20 cellular contexts compared by ENCODE assay signal in genomic region chr6:39171489-39172376, GRCh38. TPM values are rescaled to one million over a fixed set of nuclear protein-coding genes. Genes with fewer than 3 reads are reported as not detected.
DNase-seq lines count a peak whose midpoint lies in the region; ATAC-seq, FAIRE-seq and TF ChIP-seq lines count a peak whose summit lies in the region.
"Had no signal": no experiment of that assay in that cellular context is flagged by ENCODE, and none has a peak within 500 bp of the region (broad histone marks: within the 10 kb centered on the region; RNA-seq: fewer than 3 reads in every experiment).

No MANE protein-coding gene starts in this region.

- H3K4ac ChIP-seq in IMR-90 (ENCODE audit: low read depth, low read length), result no peak overlapping the region
- no peak overlapping the region for H3K4ac ChIP-seq in H1 (replicated peaks; ENCODE audit: insufficient read length, low read depth, low read length)
- no peak overlapping the region for H3K4ac ChIP-seq in neuronal stem cell (ENCODE audit: low read length)
- H3K4ac ChIP-seq in trophoblast cell (ENCODE audit: low read depth, low read length), result no peak overlapping the region

- H3K79me2 ChIP-seq in H1 (ENCODE audit: control insufficient read depth in 1 of 2, insufficient read depth in 2 of 2, low read length in 2 of 2) (no peaks in the 10 kb centered on the region), trophoblast cell (ENCODE audit: control insufficient read depth, insufficient read depth, low read length, poor library complexity) (no peaks in the 10 kb centered on the region)

- H3K79me1 ChIP-seq in IMR-90 (ENCODE audit: low read depth in 1 of 2, low read length in 2 of 2) (no peaks in the 10 kb centered on the region), H1 (ENCODE audit: low read depth, low read length) (no peaks in the 10 kb centered on the region), neuronal stem cell (ENCODE audit: low read depth, low read length) (no peaks in the 10 kb centered on the region), trophoblast cell (ENCODE audit: low read length) (no peaks in the 10 kb centered on the region)

- BruUV-seq in IMR-90 (replicated peaks; lab: Mats Ljungman, UMichigan), result no TSS peak

- no peak overlapping the region for H4K8ac ChIP-seq in IMR-90 (ENCODE audit: low read depth in 2 of 2, low read length in 2 of 2)
- H4K8ac ChIP-seq in H1 (ENCODE audit: extremely low read depth, insufficient read depth, low read length), result no peak overlapping the region
- no peak overlapping the region for H4K8ac ChIP-seq in neuronal stem cell (ENCODE audit: low read depth, low read length)
- no peak overlapping the region for H4K8ac ChIP-seq in trophoblast cell (ENCODE audit: low read depth, low read length)

- no peaks in the 10 kb centered on the region for H3K9me1 ChIP-seq in IMR-90 (ENCODE audit: insufficient read depth, low read length)

- H3K4me1 ChIP-seq in IMR-90 (ENCODE audit: control insufficient read depth, insufficient read depth, low read length), result no peaks in the 10 kb centered on the region
- H3K4me1 ChIP-seq in H1 (replicated peaks in 1 of 4; ENCODE audit: control insufficient read depth in 3 of 4, insufficient read depth in 4 of 4, low read length in 3 of 4), result no peaks in the 10 kb centered on the region
- H3K4me1 ChIP-seq in neuronal stem cell (ENCODE audit: control insufficient read depth in 2 of 2, insufficient read depth in 1 of 2, low read depth in 1 of 2, low read length in 2 of 2), result no peaks in the 10 kb centered on the region
- peaks cover 4 to 5% of the 10 kb centered on the region in 2 experiments for H3K4me1 ChIP-seq in trophoblast cell (ENCODE audit: control insufficient read depth in 1 of 2, insufficient read depth in 2 of 2, low read length in 2 of 2)
- H3K4me1 ChIP-seq: BE2C had no signal

- H3K9me3 ChIP-seq in IMR-90 (ENCODE audit: control insufficient read depth, insufficient read depth, low read length) (no peaks in the 10 kb centered on the region), H1 (ENCODE audit: insufficient read depth in 2 of 2, low read depth in 1 of 2, low read length in 1 of 2) (peaks cover 8 to 11% of the 10 kb centered on the region in 2 experiments), neuronal stem cell (replicated peaks in 1 of 2; ENCODE audit: control insufficient read depth in 2 of 2, insufficient read depth in 1 of 2, low read depth in 1 of 2, low read length in 2 of 2) (peaks cover 4 to 10% of the 10 kb centered on the region in 2 donors), trophoblast cell (ENCODE audit: insufficient read depth, low read depth, low read length) (peaks cover 6% of the 10 kb centered on the region)
- H3K9me3 ChIP-seq: BE2C had no signal

- H2BK5ac ChIP-seq in IMR-90 (ENCODE audit: low read depth, low read length, poor library complexity, severe bottlenecking) (no peak overlapping the region), H1 (ENCODE audit: low read depth, low read length) (no peak overlapping the region), neuronal stem cell (ENCODE audit: low read length) (no peak overlapping the region), trophoblast cell (ENCODE audit: low read depth, low read length, poor library complexity) (no peak overlapping the region)

- H3K23me2 ChIP-seq in H1 (ENCODE audit: low read depth, low read length), result no peaks in the 10 kb centered on the region

- no peak overlapping the region for H3K18ac ChIP-seq in IMR-90 (ENCODE audit: low read depth, low read length)
- H3K18ac ChIP-seq in H1 (ENCODE audit: extremely low read depth, low read length), result no peak overlapping the region
- H3K18ac ChIP-seq in neuronal stem cell (ENCODE audit: low read length), result no peak overlapping the region
- no peak overlapping the region for H3K18ac ChIP-seq in trophoblast cell (ENCODE audit: low read length)

- TF ChIP-seq POLR2A in IMR-90 (IDR thresholded peaks at IDR 0.05; ENCODE audit: low read depth, low read length) (no peak), H1 (IDR thresholded peaks at IDR 0.05; ENCODE audit: control extremely low read depth in 1 of 2, low read depth in 2 of 2, low read length in 2 of 2) (no peak)

- no peak overlapping the region for H4K12ac ChIP-seq in trophoblast cell (ENCODE audit: low read depth, low read length)

- H3K56ac ChIP-seq in IMR-90 (ENCODE audit: extremely low read depth, insufficient read depth, low read length), result no peak overlapping the region
- no peak overlapping the region for H3K56ac ChIP-seq in H1 (replicated peaks; ENCODE audit: insufficient read length, low read depth, low read length)

- no peak for ATAC-seq in IMR-90 (ENCODE audit: low read depth)
- ATAC-seq in GM19351 (IDR thresholded peaks at IDR 0.05; ENCODE audit: unreplicated experiment), result no peak
- ATAC-seq: A549; CD8-positive, alpha-beta T cell had no signal

- POLR2A ChIA-PET in IMR-90 (lab: Charles Lee; ENCODE audit: unreplicated experiment) (no interaction called here), H1 (lab: Charles Lee; ENCODE audit: partially characterized antibody) (interaction anchor here (1.0 to 1.2 kb wide), 2 partner anchors 10 to 11 kb away, joined by 4 to 5 read pairs; no protein-coding TSS in a partner anchor)

- H4K5ac ChIP-seq in IMR-90 (ENCODE audit: low read depth, low read length) (no peak overlapping the region), H1 (ENCODE audit: insufficient read length, low read depth, low read length) (no peak overlapping the region)

- TF ChIP-seq CTCF in IMR-90 (conservative IDR thresholded peaks at IDR 0.05; ENCODE audit: low read depth, low read length) (no peak), H1 (IDR thresholded peaks at IDR 0.05; ENCODE audit: control extremely low read depth in 1 of 3, insufficient read depth in 1 of 3, low read depth in 1 of 3, low read length in 3 of 3) (no peak)

- FAIRE-seq in H1 (lab: Jason Lieb, UNC), result no peak
- FAIRE-seq: A549, D721Med, GM12892 had no signal

- H2AK5ac ChIP-seq in IMR-90 (ENCODE audit: low read depth, low read length) (no peak overlapping the region), H1 (ENCODE audit: low read depth, low read length) (no peak overlapping the region), neuronal stem cell (ENCODE audit: low read depth, low read length) (peak overlapping the region; percentile 18), trophoblast cell (ENCODE audit: low read length) (no peak overlapping the region)

- in situ Hi-C loops in IMR-90 (cut with MboI; ENCODE audit: low sequenced_read_pairs), result no loop called here

- 50% methylated on average over 2 of the region's 4 CpGs; no CpG with 5 or more reads in 1 of the 2 experiments for WGBS in IMR-90 (ENCODE audit: extremely low coverage in 2 of 2, insufficient read length in 1 of 2), 2 experiments
- 97% methylated on average over 4 of the region's 4 CpGs; no CpG with 5 or more reads in 1 of the 2 experiments for WGBS in H1 (ENCODE audit: extremely low coverage in 1 of 2, insufficient coverage in 1 of 2, insufficient read length in 1 of 2, insufficient replicate concordance in 2 of 2, low coverage in 1 of 2, low lambda C conversion rate in 2 of 2, missing lambda C conversion rate in 1 of 2), 2 experiments
- no CpG with 5 or more reads among the region's 4 CpGs for WGBS in neuronal stem cell (ENCODE audit: extremely low coverage in 2 of 2, insufficient read length in 2 of 2, insufficient replicate concordance in 1 of 2), 2 donors
- WGBS in trophoblast cell (ENCODE audit: extremely low coverage, insufficient coverage, insufficient read length), result no CpG with 5 or more reads among the region's 4 CpGs

- intact Hi-C loops in IMR-90 (cut with micrococcal nuclease), result no loop called here

- H2BK12ac ChIP-seq in H1 (ENCODE audit: low read depth, low read length) (no peak overlapping the region), neuronal stem cell (ENCODE audit: low read length) (no peak overlapping the region), trophoblast cell (ENCODE audit: low read length) (no peak overlapping the region)

- no peak overlapping the region for H4K91ac ChIP-seq in IMR-90 (ENCODE audit: insufficient read depth, low read depth, low read length)
- no peak overlapping the region for H4K91ac ChIP-seq in H1 (replicated peaks; ENCODE audit: insufficient read length, low read length)
- H4K91ac ChIP-seq in neuronal stem cell (ENCODE audit: low read depth, low read length, poor library complexity), result no peak overlapping the region
- H4K91ac ChIP-seq in trophoblast cell (ENCODE audit: low read depth, low read length), result no peak overlapping the region

- H2BK120ac ChIP-seq in IMR-90 (ENCODE audit: low read depth, low read length) (no peak overlapping the region), H1 (replicated peaks; ENCODE audit: low read depth, low read length) (no peak overlapping the region), neuronal stem cell (ENCODE audit: low read depth, low read length) (no peak overlapping the region), trophoblast cell (ENCODE audit: insufficient read depth, low read length, poor library complexity) (no peak overlapping the region)

- H2BK15ac ChIP-seq in IMR-90 (ENCODE audit: low read depth, low read length) (no peak overlapping the region), H1 (ENCODE audit: low read length) (no peak overlapping the region), neuronal stem cell (ENCODE audit: low read length) (no peak overlapping the region)

- H3K14ac ChIP-seq in IMR-90 (replicated peaks; ENCODE audit: low read depth, low read length) (no peak overlapping the region), H1 (ENCODE audit: insufficient read length) (no peak overlapping the region), neuronal stem cell (ENCODE audit: low read length) (no peak overlapping the region), trophoblast cell (ENCODE audit: low read length) (no peak overlapping the region)

- H3K27me3 ChIP-seq in IMR-90 (ENCODE audit: control insufficient read depth, insufficient read depth, low read length) (no peaks in the 10 kb centered on the region; the same call in 1 of the 2 replicates), H1 (replicated peaks in 1 of 4; ENCODE audit: control insufficient read depth in 3 of 4, extremely low read depth in 1 of 4, insufficient read depth in 3 of 4, low read length in 3 of 4) (no peaks in the 10 kb centered on the region), neuronal stem cell (ENCODE audit: control insufficient read depth in 3 of 3, insufficient read depth in 3 of 3, low read depth in 1 of 3, low read length in 3 of 3) (peaks cover 0 to 6% (median 0%) of the 10 kb centered on the region in 3 experiments), trophoblast cell (ENCODE audit: insufficient read depth, low read length) (no peaks in the 10 kb centered on the region)

- H4K20me1 ChIP-seq in IMR-90 (ENCODE audit: insufficient read depth, low read length) (no peaks in the 10 kb centered on the region), H1 (replicated peaks in 1 of 2; ENCODE audit: control insufficient read depth in 1 of 2, insufficient read depth in 2 of 2, low read length in 2 of 2) (no peaks in the 10 kb centered on the region)

- H3K9ac ChIP-seq in IMR-90 (ENCODE audit: low read depth, low read length) (no peak overlapping the region), H1 (replicated peaks in 1 of 4; ENCODE audit: extremely low read depth in 1 of 4, low read depth in 3 of 4, low read length in 3 of 4) (no peak overlapping the region), neuronal stem cell (ENCODE audit: low read depth, low read length, poor library complexity) (no peak overlapping the region), trophoblast cell (ENCODE audit: low read length) (no peak overlapping the region)

- H3K36me3 ChIP-seq in IMR-90 (ENCODE audit: control insufficient read depth, insufficient read depth, low read length), result no peaks in the 10 kb centered on the region
- no peaks in the 10 kb centered on the region for H3K36me3 ChIP-seq in H1 (ENCODE audit: control insufficient read depth in 2 of 4, insufficient read depth in 4 of 4, low read length in 3 of 4)
- H3K36me3 ChIP-seq in neuronal stem cell (replicated peaks in 1 of 2; ENCODE audit: control insufficient read depth in 2 of 2, insufficient read depth in 2 of 2, low read length in 2 of 2), result peaks cover 0 to 1% of the 10 kb centered on the region in 2 donors
- peaks cover 0 to 2% of the 10 kb centered on the region in 2 experiments for H3K36me3 ChIP-seq in trophoblast cell (ENCODE audit: control insufficient read depth in 1 of 2, insufficient read depth in 2 of 2, low read length in 2 of 2)
- H3K36me3 ChIP-seq: BE2C had no signal

- H2BK20ac ChIP-seq in IMR-90 (ENCODE audit: low read depth, low read length) (no peak overlapping the region), H1 (ENCODE audit: low read length) (no peak overlapping the region)

- H3K23ac ChIP-seq in IMR-90 (ENCODE audit: low read depth, low read length), result no peak overlapping the region
- H3K23ac ChIP-seq in H1 (ENCODE audit: insufficient read length), result no peak overlapping the region
- no peak overlapping the region for H3K23ac ChIP-seq in neuronal stem cell (ENCODE audit: low read depth, low read length, poor library complexity)
- no peak overlapping the region for H3K23ac ChIP-seq in trophoblast cell (ENCODE audit: low read length)

- peak overlapping the region; percentile 42 for H2AK9ac ChIP-seq in IMR-90 (replicated peaks; ENCODE audit: low read depth, low read length, poor library complexity)

- H2AFZ ChIP-seq in IMR-90 (replicated peaks; ENCODE audit: low read length, poor library complexity) (no peak overlapping the region), H1 (ENCODE audit: low read length) (no peak overlapping the region), neuronal stem cell (ENCODE audit: low read length) (no peak overlapping the region), trophoblast cell (ENCODE audit: insufficient read depth, low read length, poor library complexity) (no peak overlapping the region)

- CTCF ChIA-PET in IMR-90 (lab: Yijun Ruan, JAX) (no interaction called here), H1 (lab: Charles Lee; ENCODE audit: partially characterized antibody) (interaction anchor here (0.6 to 16.2 kb wide), 10 partner anchors 12 to 155 kb away, joined by 3 to 656 read pairs (median 3); partner anchors contain the start of gene KCNK17)

- TF ChIP-seq RAD21 in IMR-90 (IDR thresholded peaks at IDR 0.05; ENCODE audit: low read length) (no peak), H1 (IDR thresholded peaks at IDR 0.05 in 1 of 2, conservative IDR thresholded peaks at IDR 0.05 in 1 of 2; ENCODE audit: low read depth in 2 of 2, low read length in 2 of 2) (no peak)

- H3K4me2 ChIP-seq in IMR-90 (ENCODE audit: low read depth, low read length), result no peak overlapping the region
- no peak overlapping the region for H3K4me2 ChIP-seq in H1 (ENCODE audit: insufficient read depth in 1 of 2, low read depth in 2 of 2, low read length in 2 of 2)
- H3K4me2 ChIP-seq in neuronal stem cell (ENCODE audit: insufficient read depth, low read length, poor library complexity, severe bottlenecking), result no peak overlapping the region
- no peak overlapping the region for H3K4me2 ChIP-seq in trophoblast cell (ENCODE audit: low read length)
- H3K4me2 ChIP-seq: A549 had no signal

- TF ChIP-seq EP300 in H1 (IDR thresholded peaks at IDR 0.05; ENCODE audit: borderline replicate concordance in 1 of 2, low read depth in 2 of 2, low read length in 2 of 2), result no peak

- dilution Hi-C loops in IMR-90 (cut with HindIII; ENCODE audit: low sequenced_read_pairs, unreplicated experiment), result no loop called here

- H3K27ac ChIP-seq in IMR-90 (ENCODE audit: insufficient read depth, low read length), result no peak overlapping the region
- H3K27ac ChIP-seq in H1 (ENCODE audit: low read depth, low read length), result no peak overlapping the region
- H3K27ac ChIP-seq in neuronal stem cell (replicated peaks; ENCODE audit: low read length), result no peak overlapping the region
- no peak overlapping the region for H3K27ac ChIP-seq in trophoblast cell (ENCODE audit: low read depth, low read length)
- H3K27ac ChIP-seq: A549 had no signal

- H3K4me3 ChIP-seq in IMR-90 (ENCODE audit: insufficient read depth, low read depth, low read length) (no peak overlapping the region), H1 (ENCODE audit: extremely low read depth in 1 of 4, insufficient read depth in 2 of 4, low read depth in 3 of 4, low read length in 4 of 4) (no peak overlapping the region), neuronal stem cell (ENCODE audit: low read length in 2 of 2) (peak overlapping the region in 1 of 2 donors; percentile 23), trophoblast cell (ENCODE audit: low read depth, low read length) (no peak overlapping the region)
- H3K4me3 ChIP-seq: A549 had no signal

- DNase-seq in IMR-90 (no peak), OCI-M1 (lab: John Stamatoyannopoulos, UW) (peak; percentile 43), H1 (ENCODE audit: low read depth in 1 of 2, low spot score in 2 of 2) (no peak), neuronal stem cell (ENCODE audit: low spot score) (no peak), NCI-H345 treated with DMSO at 0.1 percent for 48 hours (lab: John Stamatoyannopoulos, UW; ENCODE audit: unreplicated experiment) (no peak), trophoblast cell (no peak)
- DNase-seq: BE2C; CD8-positive, alpha-beta T cell; COR-L47; DMS153; DND-41; GDM1; GOT3 had no signal

RNA-seq across cellular contexts. Expression of gene SAYSD1, which starts 56.7 kb away (rescaled TPM):
- total RNA-seq in IMR-90 (2012; rRNA removed), result 5.9 and 9.4 TPM in 2 replicates
- polyA plus RNA-seq in IMR-90 (2012; rRNA removed) (5.7 and 6.5 TPM in 2 replicates), H1 (2011; rRNA removed) (5.8 and 6.7 TPM in 2 replicates)
- 4.0 and 4.5 TPM in 2 replicates for polyA plus RNA-seq in IMR-90 (2012; cell fraction: cytosol; rRNA removed)
- 1.9 and 6.5 TPM in 2 replicates for polyA plus RNA-seq in IMR-90 (2012; cell fraction: nucleus; rRNA removed; ENCODE audit: low replicate concordance)
- total RNA-seq in H1 (2021; fragmentation: NEBNext Ultra II Directional; extraction: Animal tissue kit (Norgen Biotek cat#: 25700)), result 7.9 and 8.0 TPM in 2 replicates
- polyA plus RNA-seq in H1 (2011; cell fraction: cytosol; rRNA removed), result 6.7 TPM
- polyA plus RNA-seq in H1 (2011; cell fraction: nucleus; rRNA removed), result 3.5 TPM
- 5.5 to 6.8 TPM (median 6.2 TPM) in 4 replicates for polyA plus RNA-seq in H1 (2012, experiment 1 of 2)
- 4.3 TPM for polyA plus RNA-seq in H1 (2012, experiment 2 of 2)
- polyA plus RNA-seq in H1 (2013, experiment 1 of 2), result 7.8 TPM
- 7.8 TPM for polyA plus RNA-seq in H1 (2013, experiment 2 of 2)
- 6.1 and 6.6 TPM in 2 replicates for polyA minus RNA-seq in H1 (2011; rRNA and poly(A)+ RNA removed)
- 5.6 TPM for polyA minus RNA-seq in H1 (2011; cell fraction: cytosol; rRNA and poly(A)+ RNA removed)
- polyA minus RNA-seq in H1 (2011; cell fraction: nucleus; rRNA and poly(A)+ RNA removed), result 7.7 TPM
- 11.2 TPM for polyA plus RNA-seq in neuronal stem cell (2013, experiment 1 of 2)
- polyA plus RNA-seq in neuronal stem cell (2013, experiment 2 of 2), result 11.0 TPM
- polyA plus RNA-seq in trophoblast cell (2013), result 6.5 and 6.7 TPM in 2 replicates

RNA-seq across cellular contexts. Expression of gene KCNK5, which starts 57.5 kb away (rescaled TPM):
- total RNA-seq in IMR-90 (2012; rRNA removed), result not detected in 2 replicates
- not detected in 2 replicates for polyA plus RNA-seq in IMR-90 (2012; rRNA removed)
- 0.05 TPM in 1 of 2 replicates, not detected in the other for polyA plus RNA-seq in IMR-90 (2012; cell fraction: cytosol; rRNA removed)
- polyA plus RNA-seq in IMR-90 (2012; cell fraction: nucleus; rRNA removed; ENCODE audit: low replicate concordance), result not detected in 2 replicates
- total RNA-seq in H1 (2021; fragmentation: NEBNext Ultra II Directional; extraction: Animal tissue kit (Norgen Biotek cat#: 25700)), result 42.2 and 44.3 TPM in 2 replicates
- 20.9 and 29.7 TPM in 2 replicates for polyA plus RNA-seq in H1 (2011; rRNA removed)
- polyA plus RNA-seq in H1 (2011; cell fraction: cytosol; rRNA removed), result 24.8 TPM
- polyA plus RNA-seq in H1 (2011; cell fraction: nucleus; rRNA removed), result 31.8 TPM
- polyA plus RNA-seq in H1 (2012, experiment 1 of 2), result 31.4 to 37.5 TPM (median 35.7 TPM) in 4 replicates
- 37.4 TPM for polyA plus RNA-seq in H1 (2012, experiment 2 of 2)
- polyA plus RNA-seq in H1 (2013, experiment 1 of 2), result 41.6 TPM
- polyA plus RNA-seq in H1 (2013, experiment 2 of 2), result 43.7 TPM
- 35.0 and 38.1 TPM in 2 replicates for polyA minus RNA-seq in H1 (2011; rRNA and poly(A)+ RNA removed)
- 28.0 TPM for polyA minus RNA-seq in H1 (2011; cell fraction: cytosol; rRNA and poly(A)+ RNA removed)
- polyA minus RNA-seq in H1 (2011; cell fraction: nucleus; rRNA and poly(A)+ RNA removed), result 27.0 TPM
- polyA plus RNA-seq in neuronal stem cell (2013, experiment 1 of 2), result 4.8 TPM
- 4.9 TPM for polyA plus RNA-seq in neuronal stem cell (2013, experiment 2 of 2)
- 0.89 and 1.0 TPM in 2 replicates for polyA plus RNA-seq in trophoblast cell (2013)
- polyA plus RNA-seq: AG04450, CD14-positive monocyte, IgD-negative memory B cell had no signal

Comparison
In these comparisons a context has a peak if more than half of its experiments do, and no peak if none do; other contexts are left out.
1. RNA of gene KCNK5, which starts 57.5 kb away (total RNA-seq): 42.2 to 44.3 TPM in H1; not detected in IMR-90; every median in the first group is over 10 times any median in the second.